Comparison of ENCODE assay signal across 28 cellular contexts in the genomic region with DNA sequence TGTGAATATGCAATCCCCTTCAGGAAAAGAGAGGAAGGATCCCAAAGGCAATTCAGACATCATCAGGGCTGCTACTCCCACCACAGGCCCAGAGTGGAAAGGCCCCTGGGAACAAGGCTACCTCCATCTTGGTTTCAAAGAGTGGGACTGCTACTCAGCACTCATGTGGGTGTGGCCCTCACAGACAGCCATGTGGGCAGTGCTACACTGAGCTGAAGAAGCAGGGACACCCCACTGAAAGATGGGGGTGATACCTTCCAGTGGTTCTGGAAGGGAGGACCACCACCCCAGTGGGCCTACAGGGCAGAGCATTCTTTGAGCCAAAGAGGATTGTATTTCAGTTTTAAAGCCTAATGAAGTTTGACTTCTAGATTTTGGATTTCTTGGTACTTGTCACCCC. TPM values are rescaled to one million over a fixed set of nuclear protein-coding genes. Genes with fewer than 3 reads are reported as not detected.
"Had no signal": no experiment of that assay in that cellular context is flagged by ENCODE, and none has a peak within 500 bp of the region (broad histone marks: within the 10 kb centered on the region; RNA-seq: fewer than 3 reads in every experiment).

No MANE protein-coding gene starts in this region.

- H3K9me3 Mint-ChIP-seq: activated T-cell treated with anti-CD3 and anti-CD28 coated beads, Interleukin-2, amount 50 U/mL, for 4 hours; activated T-helper 17 cell treated with anti-CD3 and anti-CD28 coated beads, Interleukin-2, amount 50 U/mL, for 72 hours; central memory CD8-positive, alpha-beta T cell had no signal

- ATAC-seq: activated CD4-positive, alpha-beta T cell treated with anti-CD3 and anti-CD28 coated beads for 36 hours; activated T-cell treated with anti-CD3 and anti-CD28 coated beads, Interleukin-2, amount 50 U/mL, for 4 hours; activated T-helper 17 cell treated with anti-CD3 and anti-CD28 coated beads, Interleukin-2, amount 50 U/mL, for 72 hours; effector memory CD8-positive, alpha-beta T cell had no signal

- H3K36me3 Mint-ChIP-seq: activated naive CD8-positive, alpha-beta T cell had no signal

- H3K4me3 Mint-ChIP-seq: activated CD4-positive, alpha-beta memory T cell treated with anti-CD3 and anti-CD28 coated beads, Interleukin-2, amount 10 ng/mL, durations not matched to agents 7 days and 5 days; activated CD4-positive, alpha-beta T cell treated with anti-CD3 and anti-CD28 coated beads for 36 hours; activated CD4-positive, alpha-beta T cell treated with anti-CD3 and anti-CD28 coated beads, Interleukin-2, amount 10 ng/mL, durations not matched to agents 7 days and 5 days; activated naive CD8-positive, alpha-beta T cell; activated T-cell treated with anti-CD3 and anti-CD28 coated beads, Interleukin-2, amount 50 U/mL, for 4 hours; activated T-helper 17 cell treated with anti-CD3 and anti-CD28 coated beads, Interleukin-2, amount 50 U/mL, for 72 hours; central memory CD8-positive, alpha-beta T cell; effector memory CD8-positive, alpha-beta T cell had no signal

- H3K4me3 ChIP-seq: coronary artery, esophagus squamous epithelium had no signal

- H3K27ac Mint-ChIP-seq: activated CD4-positive, alpha-beta memory T cell treated with anti-CD3 and anti-CD28 coated beads, Interleukin-2, amount 10 ng/mL, durations not matched to agents 7 days and 5 days; activated CD4-positive, alpha-beta T cell treated with anti-CD3 and anti-CD28 coated beads for 36 hours; activated CD4-positive, alpha-beta T cell treated with anti-CD3 and anti-CD28 coated beads, Interleukin-2, amount 10 ng/mL, durations not matched to agents 7 days and 5 days; activated naive CD8-positive, alpha-beta T cell; activated T-helper 17 cell treated with anti-CD3 and anti-CD28 coated beads, Interleukin-2, amount 50 U/mL, for 72 hours; effector memory CD8-positive, alpha-beta T cell had no signal

- DNase-seq: activated CD4-positive, alpha-beta memory T cell treated with anti-CD3 and anti-CD28 coated beads, Interleukin-2, amount 10 ng/mL, durations not matched to agents 7 days and 5 days; activated CD4-positive, alpha-beta T cell treated with anti-CD3 and anti-CD28 coated beads for 36 hours; activated CD4-positive, alpha-beta T cell treated with anti-CD3 and anti-CD28 coated beads, Interleukin-2, amount 10 ng/mL, durations not matched to agents 7 days and 5 days; activated CD4-positive, alpha-beta T cell treated with anti-CD3 and anti-CD28 coated beads, Interleukin-2, amount 50 U/mL, for 4 hours; activated CD4-positive, CD25-positive, alpha-beta regulatory T cell; activated CD4-positive, CD25-positive, alpha-beta regulatory T cell treated with anti-CD3 and anti-CD28 coated beads, Interleukin-2, amount 50 U/mL, for 72 hours; activated CD8-positive, alpha-beta memory T cell treated with anti-CD3 and anti-CD28 coated beads, Interleukin-2, amount 50 U/mL, for 48 hours; activated effector memory CD4-positive, alpha-beta T cell treated with Interleukin-2 at 50 U/mL for 16 hours; activated gamma-delta T cell treated with Interleukin-2 at 50 U/mL for 16 hours; activated naive CD4-positive, alpha-beta T cell treated with anti-CD3 and anti-CD28 coated beads, Interleukin-2, amount 50 U/mL, for 16 hours; activated naive CD4-positive, alpha-beta T cell treated with Interleukin-2 at 50 U/mL for 16 hours; activated T-cell treated with anti-CD3 and anti-CD28 coated beads for 4 hours; activated T-cell treated with anti-CD3 and anti-CD28 coated beads, Interleukin-2, amount 50 U/mL, for 4 hours; amniotic stem cell; anterior cingulate cortex; brain microvascular endothelial cell; dermis blood vessel endothelial cell; effector CD4-positive, alpha-beta T cell; effector memory CD8-positive, alpha-beta T cell; erythroblast; esophagus squamous epithelium; T-helper 2 cell had no signal

- H3K36me3 ChIP-seq: brain microvascular endothelial cell, esophagus squamous epithelium had no signal

- H3K27me3 ChIP-seq: brain microvascular endothelial cell, esophagus squamous epithelium had no signal

- H3K27ac ChIP-seq: brain microvascular endothelial cell, coronary artery, esophagus squamous epithelium had no signal

- H3K27me3 Mint-ChIP-seq: activated CD4-positive, alpha-beta memory T cell treated with anti-CD3 and anti-CD28 coated beads, Interleukin-2, amount 10 ng/mL, durations not matched to agents 7 days and 5 days; activated CD4-positive, alpha-beta T cell treated with anti-CD3 and anti-CD28 coated beads for 36 hours; activated CD4-positive, alpha-beta T cell treated with anti-CD3 and anti-CD28 coated beads, Interleukin-2, amount 10 ng/mL, durations not matched to agents 7 days and 5 days; activated naive CD8-positive, alpha-beta T cell; activated T-helper 17 cell treated with anti-CD3 and anti-CD28 coated beads, Interleukin-2, amount 50 U/mL, for 72 hours; central memory CD8-positive, alpha-beta T cell; effector memory CD8-positive, alpha-beta T cell had no signal

RNA-seq across cellular contexts. Expression of gene HAL, which starts 55.6 kb away (rescaled TPM):
- total RNA-seq: fibroblast of villous mesenchyme, frontal cortex had no signal
